ENCODE assay signal across 16 cellular contexts in the genomic region with DNA sequence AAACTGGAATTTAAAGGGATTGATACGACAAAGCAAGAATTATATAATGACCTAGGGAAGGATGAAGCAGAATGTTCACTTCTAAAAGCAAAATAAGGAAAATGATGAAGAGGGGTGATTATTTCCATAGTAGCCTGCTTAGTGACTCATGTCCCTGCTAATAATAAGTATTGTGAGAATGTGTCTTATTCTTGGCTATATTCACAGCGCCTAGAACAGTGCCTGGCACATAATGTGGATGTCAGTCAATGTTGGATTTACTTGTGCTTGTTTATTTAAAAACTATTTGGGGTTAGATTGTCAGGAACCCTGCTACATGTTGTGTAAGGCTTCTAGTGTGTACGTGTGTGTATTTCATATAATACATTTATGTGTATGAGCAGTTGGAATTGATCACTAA.
"Had no signal": no experiment of that assay in that cellular context is flagged by ENCODE, and none has a peak within 500 bp of the region (broad histone marks: within the 10 kb centered on the region; RNA-seq: fewer than 3 reads in every experiment).

No MANE protein-coding gene starts in this region.

- DNase-seq: heart left ventricle; hippocampal formation; kidney glomerular epithelial cell; mammary epithelial cell; naive thymus-derived CD4-positive, alpha-beta T cell; nephron progenitor cell; retina; right lobe of liver; stimulated activated CD4-positive, alpha-beta T cell treated with anti-CD3 and anti-CD28 coated beads, Interleukin-2, amount 100 ng/mL, for 24 hours; stimulated activated CD4-positive, alpha-beta T cell treated with anti-CD3 and anti-CD28 coated beads, Interleukin-4, amount 100 ng/mL, for 4 hours; stimulated activated naive B cell treated with anti-CD40 and anti-IgM and Interleukin-4, amounts not matched to agents 10 μg/mL and 1 μg/mL and 100 μg/mL, for 72 hours; stimulated activated naive CD8-positive, alpha-beta T cell treated with anti-CD3 and anti-CD28 coated beads, Interleukin-15, amount 100 ng/mL, for 72 hours; transverse colon had no signal

- H3K36me3 ChIP-seq: heart left ventricle, prostate gland, right lobe of liver, thoracic aorta, transverse colon had no signal

- H3K27ac ChIP-seq: heart left ventricle, parathyroid adenoma, prostate gland, right lobe of liver, thoracic aorta, transverse colon had no signal

- ATAC-seq: naive thymus-derived CD4-positive, alpha-beta T cell; stimulated activated naive B cell treated with anti-CD40 and anti-IgM and Interleukin-4, amounts not matched to agents 10 μg/mL and 1 μg/mL and 100 μg/mL, for 72 hours; stimulated activated naive CD8-positive, alpha-beta T cell treated with anti-CD3 and anti-CD28 coated beads, Interleukin-15, amount 100 ng/mL, for 72 hours had no signal

- H3K4me3 ChIP-seq: heart left ventricle, prostate gland, right lobe of liver, thoracic aorta, transverse colon had no signal

- H3K27me3 ChIP-seq: heart left ventricle, right lobe of liver, transverse colon had no signal

- H3K9me3 ChIP-seq: heart left ventricle, prostate gland, right lobe of liver, thoracic aorta, transverse colon had no signal

- H3K4me1 ChIP-seq: prostate gland had no signal
